In the genomic region with DNA sequence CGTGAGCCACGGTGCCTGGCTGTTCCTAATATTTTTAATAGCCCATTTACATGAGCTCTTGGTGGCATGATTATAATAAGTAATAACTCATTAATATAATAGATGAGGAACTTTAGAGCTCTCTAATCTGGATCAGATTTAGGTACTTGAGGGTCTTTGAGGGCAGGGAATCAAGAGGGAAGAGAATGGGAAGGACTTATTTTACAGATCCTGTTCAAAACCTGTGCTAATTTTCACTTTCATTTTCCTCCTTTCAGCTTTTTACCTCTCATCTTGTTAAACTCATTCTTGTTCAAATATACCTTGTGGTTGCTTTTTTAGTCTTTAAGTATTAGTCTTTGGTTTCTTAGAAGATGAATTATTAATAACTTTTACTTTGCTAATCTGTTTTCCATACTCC, we compare ENCODE assay signal across 1 cellular context.
TF ChIP-seq lines count a peak whose summit lies in the region.

No MANE protein-coding gene starts in this region.

TF ChIP-seq in GM23338, 12 proteins besides CTCF, POLR2A, EP300 and RAD21:
- TF ChIP-seq NANOG (IDR thresholded peaks at IDR 0.05; ENCODE audit: borderline replicate concordance) (no peak), ZNF331 (CRISPR knock-in tag; IDR thresholded peaks at IDR 0.05; ENCODE audit: low read depth) (no peak), POLR2AphosphoS5 (IDR thresholded peaks at IDR 0.05; ENCODE audit: low read depth) (no peak), EZH2 (IDR thresholded peaks at IDR 0.05; ENCODE audit: low read depth, unreplicated experiment) (no peak), EZH2phosphoT487 (IDR thresholded peaks at IDR 0.05; ENCODE audit: unreplicated experiment) (no peak), STAT1 (IDR thresholded peaks at IDR 0.05; ENCODE audit: unreplicated experiment) (no peak), ZNF114 (CRISPR knock-in tag; IDR thresholded peaks at IDR 0.05) (no peak), JUNB (IDR thresholded peaks at IDR 0.05; ENCODE audit: unreplicated experiment) (no peak), CREB1 (CRISPR knock-in tag; IDR thresholded peaks at IDR 0.05; ENCODE audit: low read depth) (no peak)
- TF ChIP-seq, protein P1, sequence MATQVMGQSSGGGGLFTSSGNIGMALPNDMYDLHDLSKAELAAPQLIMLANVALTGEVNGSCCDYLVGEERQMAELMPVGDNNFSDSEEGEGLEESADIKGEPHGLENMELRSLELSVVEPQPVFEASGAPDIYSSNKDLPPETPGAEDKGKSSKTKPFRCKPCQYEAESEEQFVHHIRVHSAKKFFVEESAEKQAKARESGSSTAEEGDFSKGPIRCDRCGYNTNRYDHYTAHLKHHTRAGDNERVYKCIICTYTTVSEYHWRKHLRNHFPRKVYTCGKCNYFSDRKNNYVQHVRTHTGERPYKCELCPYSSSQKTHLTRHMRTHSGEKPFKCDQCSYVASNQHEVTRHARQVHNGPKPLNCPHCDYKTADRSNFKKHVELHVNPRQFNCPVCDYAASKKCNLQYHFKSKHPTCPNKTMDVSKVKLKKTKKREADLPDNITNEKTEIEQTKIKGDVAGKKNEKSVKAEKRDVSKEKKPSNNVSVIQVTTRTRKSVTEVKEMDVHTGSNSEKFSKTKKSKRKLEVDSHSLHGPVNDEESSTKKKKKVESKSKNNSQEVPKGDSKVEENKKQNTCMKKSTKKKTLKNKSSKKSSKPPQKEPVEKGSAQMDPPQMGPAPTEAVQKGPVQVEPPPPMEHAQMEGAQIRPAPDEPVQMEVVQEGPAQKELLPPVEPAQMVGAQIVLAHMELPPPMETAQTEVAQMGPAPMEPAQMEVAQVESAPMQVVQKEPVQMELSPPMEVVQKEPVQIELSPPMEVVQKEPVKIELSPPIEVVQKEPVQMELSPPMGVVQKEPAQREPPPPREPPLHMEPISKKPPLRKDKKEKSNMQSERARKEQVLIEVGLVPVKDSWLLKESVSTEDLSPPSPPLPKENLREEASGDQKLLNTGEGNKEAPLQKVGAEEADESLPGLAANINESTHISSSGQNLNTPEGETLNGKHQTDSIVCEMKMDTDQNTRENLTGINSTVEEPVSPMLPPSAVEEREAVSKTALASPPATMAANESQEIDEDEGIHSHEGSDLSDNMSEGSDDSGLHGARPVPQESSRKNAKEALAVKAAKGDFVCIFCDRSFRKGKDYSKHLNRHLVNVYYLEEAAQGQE (IDR thresholded peaks at IDR 0.05; ENCODE audit: unreplicated experiment) = no peak
- TF ChIP-seq, protein P2, sequence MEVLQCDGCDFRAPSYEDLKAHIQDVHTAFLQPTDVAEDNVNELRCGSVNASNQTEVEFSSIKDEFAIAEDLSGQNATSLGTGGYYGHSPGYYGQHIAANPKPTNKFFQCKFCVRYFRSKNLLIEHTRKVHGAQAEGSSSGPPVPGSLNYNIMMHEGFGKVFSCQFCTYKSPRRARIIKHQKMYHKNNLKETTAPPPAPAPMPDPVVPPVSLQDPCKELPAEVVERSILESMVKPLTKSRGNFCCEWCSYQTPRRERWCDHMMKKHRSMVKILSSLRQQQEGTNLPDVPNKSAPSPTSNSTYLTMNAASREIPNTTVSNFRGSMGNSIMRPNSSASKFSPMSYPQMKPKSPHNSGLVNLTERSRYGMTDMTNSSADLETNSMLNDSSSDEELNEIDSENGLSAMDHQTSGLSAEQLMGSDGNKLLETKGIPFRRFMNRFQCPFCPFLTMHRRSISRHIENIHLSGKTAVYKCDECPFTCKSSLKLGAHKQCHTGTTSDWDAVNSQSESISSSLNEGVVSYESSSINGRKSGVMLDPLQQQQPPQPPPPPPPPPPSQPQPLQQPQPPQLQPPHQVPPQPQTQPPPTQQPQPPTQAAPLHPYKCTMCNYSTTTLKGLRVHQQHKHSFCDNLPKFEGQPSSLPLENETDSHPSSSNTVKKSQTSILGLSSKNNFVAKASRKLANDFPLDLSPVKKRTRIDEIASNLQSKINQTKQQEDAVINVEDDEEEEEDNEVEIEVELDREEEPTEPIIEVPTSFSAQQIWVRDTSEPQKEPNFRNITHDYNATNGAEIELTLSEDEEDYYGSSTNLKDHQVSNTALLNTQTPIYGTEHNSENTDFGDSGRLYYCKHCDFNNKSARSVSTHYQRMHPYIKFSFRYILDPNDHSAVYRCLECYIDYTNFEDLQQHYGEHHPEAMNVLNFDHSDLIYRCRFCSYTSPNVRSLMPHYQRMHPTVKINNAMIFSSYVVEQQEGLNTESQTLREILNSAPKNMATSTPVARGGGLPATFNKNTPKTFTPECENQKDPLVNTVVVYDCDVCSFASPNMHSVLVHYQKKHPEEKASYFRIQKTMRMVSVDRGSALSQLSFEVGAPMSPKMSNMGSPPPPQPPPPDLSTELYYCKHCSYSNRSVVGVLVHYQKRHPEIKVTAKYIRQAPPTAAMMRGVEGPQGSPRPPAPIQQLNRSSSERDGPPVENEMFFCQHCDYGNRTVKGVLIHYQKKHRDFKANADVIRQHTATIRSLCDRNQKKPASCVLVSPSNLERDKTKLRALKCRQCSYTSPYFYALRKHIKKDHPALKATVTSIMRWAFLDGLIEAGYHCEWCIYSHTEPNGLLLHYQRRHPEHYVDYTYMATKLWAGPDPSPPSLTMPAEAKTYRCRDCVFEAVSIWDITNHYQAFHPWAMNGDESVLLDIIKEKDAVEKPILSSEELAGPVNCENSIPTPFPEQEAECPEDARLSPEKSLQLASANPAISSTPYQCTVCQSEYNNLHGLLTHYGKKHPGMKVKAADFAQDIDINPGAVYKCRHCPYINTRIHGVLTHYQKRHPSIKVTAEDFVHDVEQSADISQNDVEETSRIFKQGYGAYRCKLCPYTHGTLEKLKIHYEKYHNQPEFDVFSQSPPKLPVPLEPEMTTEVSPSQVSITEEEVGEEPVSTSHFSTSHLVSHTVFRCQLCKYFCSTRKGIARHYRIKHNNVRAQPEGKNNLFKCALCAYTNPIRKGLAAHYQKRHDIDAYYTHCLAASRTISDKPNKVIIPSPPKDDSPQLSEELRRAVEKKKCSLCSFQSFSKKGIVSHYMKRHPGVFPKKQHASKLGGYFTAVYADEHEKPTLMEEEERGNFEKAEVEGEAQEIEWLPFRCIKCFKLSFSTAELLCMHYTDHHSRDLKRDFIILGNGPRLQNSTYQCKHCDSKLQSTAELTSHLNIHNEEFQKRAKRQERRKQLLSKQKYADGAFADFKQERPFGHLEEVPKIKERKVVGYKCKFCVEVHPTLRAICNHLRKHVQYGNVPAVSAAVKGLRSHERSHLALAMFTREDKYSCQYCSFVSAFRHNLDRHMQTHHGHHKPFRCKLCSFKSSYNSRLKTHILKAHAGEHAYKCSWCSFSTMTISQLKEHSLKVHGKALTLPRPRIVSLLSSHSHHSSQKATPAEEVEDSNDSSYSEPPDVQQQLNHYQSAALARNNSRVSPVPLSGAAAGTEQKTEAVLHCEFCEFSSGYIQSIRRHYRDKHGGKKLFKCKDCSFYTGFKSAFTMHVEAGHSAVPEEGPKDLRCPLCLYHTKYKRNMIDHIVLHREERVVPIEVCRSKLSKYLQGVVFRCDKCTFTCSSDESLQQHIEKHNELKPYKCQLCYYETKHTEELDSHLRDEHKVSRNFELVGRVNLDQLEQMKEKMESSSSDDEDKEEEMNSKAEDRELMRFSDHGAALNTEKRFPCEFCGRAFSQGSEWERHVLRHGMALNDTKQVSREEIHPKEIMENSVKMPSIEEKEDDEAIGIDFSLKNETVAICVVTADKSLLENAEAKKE (CRISPR knock-in tag; IDR thresholded peaks at IDR 0.05) = no peak
- TF ChIP-seq, protein P3, sequence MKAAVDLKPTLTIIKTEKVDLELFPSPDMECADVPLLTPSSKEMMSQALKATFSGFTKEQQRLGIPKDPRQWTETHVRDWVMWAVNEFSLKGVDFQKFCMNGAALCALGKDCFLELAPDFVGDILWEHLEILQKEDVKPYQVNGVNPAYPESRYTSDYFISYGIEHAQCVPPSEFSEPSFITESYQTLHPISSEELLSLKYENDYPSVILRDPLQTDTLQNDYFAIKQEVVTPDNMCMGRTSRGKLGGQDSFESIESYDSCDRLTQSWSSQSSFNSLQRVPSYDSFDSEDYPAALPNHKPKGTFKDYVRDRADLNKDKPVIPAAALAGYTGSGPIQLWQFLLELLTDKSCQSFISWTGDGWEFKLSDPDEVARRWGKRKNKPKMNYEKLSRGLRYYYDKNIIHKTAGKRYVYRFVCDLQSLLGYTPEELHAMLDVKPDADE (IDR thresholded peaks at IDR 0.05) = no peak
